In the genomic region with DNA sequence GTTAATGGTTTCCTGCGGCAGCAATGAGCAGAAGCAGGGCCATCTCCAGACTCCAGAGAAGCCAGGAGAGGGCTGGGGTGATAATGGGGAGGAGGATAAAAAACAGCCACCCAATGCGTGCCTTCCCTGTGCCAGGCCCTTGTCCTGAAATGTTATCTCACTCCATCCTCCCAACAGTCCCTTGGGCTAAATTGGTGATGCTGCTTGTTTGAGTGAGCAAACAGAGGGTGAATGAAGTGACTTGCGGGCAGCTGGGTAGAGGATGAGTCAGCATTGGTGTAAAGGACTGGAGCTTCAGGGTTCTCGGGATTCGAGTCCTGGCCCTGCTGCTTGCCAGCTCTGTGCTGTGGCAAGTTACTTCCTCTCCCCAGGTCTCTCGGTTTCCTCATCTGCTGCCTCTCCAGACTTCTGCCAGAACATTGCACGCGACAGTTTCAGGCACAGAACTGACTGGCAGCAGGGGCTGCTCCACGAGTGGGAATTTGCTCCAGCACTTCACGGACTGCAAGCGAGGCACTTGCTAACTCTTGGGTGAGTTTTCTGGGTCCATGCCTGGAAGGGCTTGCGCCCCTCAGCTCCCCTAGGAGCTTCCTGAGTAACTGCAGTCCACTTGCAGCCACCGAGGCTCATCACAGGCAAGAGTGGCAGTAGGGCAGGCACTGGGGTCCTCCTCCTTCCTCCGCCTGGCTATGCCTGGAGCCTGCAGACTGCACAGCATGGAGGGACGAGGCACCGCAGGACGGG, we compare ENCODE assay signal across 9 cellular contexts. TPM values are rescaled to one million over a fixed set of nuclear protein-coding genes. Genes with fewer than 3 reads are reported as not detected.
DNase-seq lines count a peak whose midpoint lies in the region; ATAC-seq and TF ChIP-seq lines count a peak whose summit lies in the region.
"Had no signal": no experiment of that assay in that cellular context is flagged by ENCODE, and none has a peak within 500 bp of the region (broad histone marks: within the 10 kb centered on the region; RNA-seq: fewer than 3 reads in every experiment).

A gene with protein sequence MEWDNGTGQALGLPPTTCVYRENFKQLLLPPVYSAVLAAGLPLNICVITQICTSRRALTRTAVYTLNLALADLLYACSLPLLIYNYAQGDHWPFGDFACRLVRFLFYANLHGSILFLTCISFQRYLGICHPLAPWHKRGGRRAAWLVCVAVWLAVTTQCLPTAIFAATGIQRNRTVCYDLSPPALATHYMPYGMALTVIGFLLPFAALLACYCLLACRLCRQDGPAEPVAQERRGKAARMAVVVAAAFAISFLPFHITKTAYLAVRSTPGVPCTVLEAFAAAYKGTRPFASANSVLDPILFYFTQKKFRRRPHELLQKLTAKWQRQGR (plus strand): TSS at position 403 of the 744 bp plus-strand sequence. CDS start 24,181 bp downstream, outside the sequence.

- intact Hi-C loops in gastrocnemius medialis (cut with DNase I; ENCODE audit: low total_unique reads) = no loop called here

- no peak for ATAC-seq in activated T-cell treated with anti-CD3 and anti-CD28 coated beads, Interleukin-2, amount 50 U/mL, for 4 hours
- ATAC-seq in foreskin keratinocyte = peak; percentile 72
- peak; percentile 21 to 29 for ATAC-seq in gastrocnemius medialis

- H3K36me3 ChIP-seq in gastrocnemius medialis = no peaks in the 10 kb centered on the region

- no peaks in the 10 kb centered on the region for H3K4me1 Mint-ChIP-seq in activated T-cell treated with anti-CD3 and anti-CD28 coated beads, Interleukin-2, amount 50 U/mL, for 24 hours (ENCODE audit: low read depth)
- H3K4me1 Mint-ChIP-seq in activated T-cell treated with anti-CD3 and anti-CD28 coated beads, Interleukin-2, amount 50 U/mL, for 4 hours (ENCODE audit: low read depth) = no peaks in the 10 kb centered on the region
- H3K4me1 Mint-ChIP-seq in T-helper 2 cell treated with Interferon-gamma antibody and Interleukin-4, amounts not matched to agents 5 μg/mL and 100 μg/mL, for 36 hours (ENCODE audit: low read depth) = no peaks in the 10 kb centered on the region

- H3K36me3 Mint-ChIP-seq in activated T-cell treated with anti-CD3 and anti-CD28 coated beads, Interleukin-2, amount 50 U/mL, for 24 hours (ENCODE audit: low read depth) = no peaks in the 10 kb centered on the region
- no peaks in the 10 kb centered on the region for H3K36me3 Mint-ChIP-seq in activated T-cell treated with anti-CD3 and anti-CD28 coated beads, Interleukin-2, amount 50 U/mL, for 4 hours (ENCODE audit: insufficient read depth)
- no peaks in the 10 kb centered on the region for H3K36me3 Mint-ChIP-seq in T-helper 2 cell treated with Interferon-gamma antibody and Interleukin-4, amounts not matched to agents 5 μg/mL and 100 μg/mL, for 36 hours (ENCODE audit: low read depth)

- no peak within 1 kb of the TSS for H3K4me3 Mint-ChIP-seq in activated T-cell treated with anti-CD3 and anti-CD28 coated beads, Interleukin-2, amount 50 U/mL, for 24 hours
- no peak within 1 kb of the TSS for H3K4me3 Mint-ChIP-seq in activated T-cell treated with anti-CD3 and anti-CD28 coated beads, Interleukin-2, amount 50 U/mL, for 4 hours
- no peak within 1 kb of the TSS for H3K4me3 Mint-ChIP-seq in T-helper 2 cell treated with Interferon-gamma antibody and Interleukin-4, amounts not matched to agents 5 μg/mL and 100 μg/mL, for 36 hours
- H3K4me3 Mint-ChIP-seq: T-helper 1 cell treated with Interleukin-12 subunit alpha and Interleukin-12 subunit beta and Interleukin-4 antibody, amounts not matched to agents 30 μg/mL and 1 μg/mL, for 36 hours had no signal

- TF ChIP-seq CTCF in foreskin keratinocyte (conservative IDR thresholded peaks at IDR 0.05) (no peak), gastrocnemius medialis (IDR thresholded peaks at IDR 0.05 in 4 of 5, conservative IDR thresholded peaks at IDR 0.05 in 1 of 5) (no peak)

- H3K27me3 ChIP-seq in foreskin keratinocyte = peaks cover 8% of the 10 kb centered on the region
- no peaks in the 10 kb centered on the region for H3K27me3 ChIP-seq in gastrocnemius medialis

- DNase-seq in activated T-cell treated with anti-CD3 and anti-CD28 coated beads, Interleukin-2, amount 50 U/mL, for 24 hours = peak; percentile 19
- no peak for DNase-seq in activated T-cell treated with anti-CD3 and anti-CD28 coated beads, Interleukin-2, amount 50 U/mL, for 4 hours
- DNase-seq in RPMI7951 (ENCODE audit: low read depth) (peak; percentile 98), foreskin keratinocyte (peak; percentile 61 to 79), gastrocnemius medialis (peak in 1 of 2 donors; percentile 38), iPS-NIHi11 (ENCODE audit: low spot score) (no peak)
- no peak for DNase-seq in T-helper 2 cell treated with Interferon-gamma antibody and Interleukin-4, amounts not matched to agents 5 μg/mL and 100 μg/mL, for 36 hours (ENCODE audit: low spot score)
- no peak for DNase-seq in NK-92 treated with Interleukin-12 subunit alpha and Interleukin-12 subunit beta, amount 100 ng/mL, for 24 hours (lab: John Stamatoyannopoulos, UW)

- H3K27me3 Mint-ChIP-seq in activated T-cell treated with anti-CD3 and anti-CD28 coated beads, Interleukin-2, amount 50 U/mL, for 24 hours = no peaks in the 10 kb centered on the region
- H3K27me3 Mint-ChIP-seq in activated T-cell treated with anti-CD3 and anti-CD28 coated beads, Interleukin-2, amount 50 U/mL, for 4 hours (ENCODE audit: low read depth) = peaks cover 4% of the 10 kb centered on the region
- H3K27me3 Mint-ChIP-seq in T-helper 2 cell treated with Interferon-gamma antibody and Interleukin-4, amounts not matched to agents 5 μg/mL and 100 μg/mL, for 36 hours (ENCODE audit: low read depth) = peaks cover 23% of the 10 kb centered on the region

- H3K4me3 ChIP-seq in gastrocnemius medialis = peak within 1 kb of the TSS in 1 of 4 donors; percentile 0

- no peak for TF ChIP-seq POLR2A in gastrocnemius medialis (IDR thresholded peaks at IDR 0.05)

- no peak within 1 kb of the TSS for H3K27ac ChIP-seq in foreskin keratinocyte
- H3K27ac ChIP-seq in gastrocnemius medialis = no peak within 1 kb of the TSS

- H3K9me3 Mint-ChIP-seq in activated T-cell treated with anti-CD3 and anti-CD28 coated beads, Interleukin-2, amount 50 U/mL, for 24 hours = no peaks in the 10 kb centered on the region
- H3K9me3 Mint-ChIP-seq in activated T-cell treated with anti-CD3 and anti-CD28 coated beads, Interleukin-2, amount 50 U/mL, for 4 hours = no peaks in the 10 kb centered on the region
- H3K9me3 Mint-ChIP-seq in T-helper 2 cell treated with Interferon-gamma antibody and Interleukin-4, amounts not matched to agents 5 μg/mL and 100 μg/mL, for 36 hours = no peaks in the 10 kb centered on the region
- H3K9me3 Mint-ChIP-seq: T-helper 1 cell treated with Interleukin-12 subunit alpha and Interleukin-12 subunit beta and Interleukin-4 antibody, amounts not matched to agents 30 μg/mL and 1 μg/mL, for 36 hours had no signal

- H3K9me3 ChIP-seq in gastrocnemius medialis = no peaks in the 10 kb centered on the region

- in situ Hi-C loops in gastrocnemius medialis (cut with MboI; ENCODE audit: low sequenced_read_pairs in 4 of 4) = no loop called here

- H3K27ac Mint-ChIP-seq in activated T-cell treated with anti-CD3 and anti-CD28 coated beads, Interleukin-2, amount 50 U/mL, for 24 hours = no peak within 1 kb of the TSS
- H3K27ac Mint-ChIP-seq in T-helper 2 cell treated with Interferon-gamma antibody and Interleukin-4, amounts not matched to agents 5 μg/mL and 100 μg/mL, for 36 hours = no peak within 1 kb of the TSS
- H3K27ac Mint-ChIP-seq: T-helper 1 cell treated with Interleukin-12 subunit alpha and Interleukin-12 subunit beta and Interleukin-4 antibody, amounts not matched to agents 30 μg/mL and 1 μg/mL, for 36 hours had no signal

- H3K4me1 ChIP-seq in foreskin keratinocyte (no peaks in the 10 kb centered on the region), gastrocnemius medialis (peaks cover 7 to 15% of the 10 kb centered on the region in 2 donors)

RNA-seq across cellular contexts. Expression of the gene that starts here (rescaled TPM):
- total RNA-seq in activated T-cell treated with anti-CD3 and anti-CD28 coated beads, Interleukin-2, amount 50 U/mL, for 4 hours = not detected
- 6.0 and 9.9 TPM in 2 replicates for total RNA-seq in RPMI7951 (2014; rRNA removed; shearing (Covaris generic))
- total RNA-seq in foreskin keratinocyte (not detected in 2 replicates), gastrocnemius medialis (1 to 10 TPM in 2 of 4 donors, under 1 TPM in 1, not detected in 1; 0.78 to 2.8 (median 1.1) TPM)
- 0.04 TPM in 1 of 2 replicates, not detected in the other for polyA plus RNA-seq in foreskin keratinocyte

Comparison
In these comparisons a context has a peak if more than half of its experiments do, and no peak if none do; other contexts are left out.
1. DNase-seq: peak in activated T-cell treated with anti-CD3 and anti-CD28 coated beads, Interleukin-2, amount 50 U/mL, for 24 hours (single experiment) and RPMI7951 (single experiment); none in activated T-cell treated with anti-CD3 and anti-CD28 coated beads, Interleukin-2, amount 50 U/mL, for 4 hours (single experiment), T-helper 2 cell treated with Interferon-gamma antibody and Interleukin-4, amounts not matched to agents 5 μg/mL and 100 μg/mL, for 36 hours (single experiment), NK-92 treated with Interleukin-12 subunit alpha and Interleukin-12 subunit beta, amount 100 ng/mL, for 24 hours (single experiment) and iPS-NIHi11 (single experiment).
2. Peak in DNase-seq and ATAC-seq in foreskin keratinocyte; RNA of the gene not detected or under 1 TPM.
3. ATAC-seq: peak in gastrocnemius medialis (2 of 2); none in activated T-cell treated with anti-CD3 and anti-CD28 coated beads, Interleukin-2, amount 50 U/mL, for 4 hours (0 of 2).